Comparison of ENCODE assay signal across 9 cellular contexts in the genomic region with DNA sequence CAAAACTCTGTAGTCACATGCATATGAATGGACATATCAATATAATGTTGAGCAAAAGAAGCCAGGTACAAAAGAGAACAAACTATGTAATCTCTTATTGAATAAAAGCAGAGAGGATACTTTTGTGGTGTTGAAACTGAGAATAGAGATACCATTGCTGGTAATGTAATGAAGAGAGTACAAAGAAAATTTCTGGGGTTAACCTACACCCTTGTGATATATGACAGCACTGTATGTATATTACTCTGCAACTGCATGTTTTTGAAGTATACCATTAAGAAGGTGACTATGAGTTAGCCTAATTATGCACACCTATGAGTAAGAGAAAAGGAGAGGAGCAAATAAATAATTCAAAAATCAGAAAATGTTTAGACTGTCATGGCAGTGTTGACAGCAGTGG.
"Had no signal": no experiment of that assay in that cellular context is flagged by ENCODE, and none has a peak within 500 bp of the region (broad histone marks: within the 10 kb centered on the region; RNA-seq: fewer than 3 reads in every experiment).

No MANE protein-coding gene starts in this region.

- FAIRE-seq: HepG2, HTR-8/SVneo had no signal

- H3K4me1 Mint-ChIP-seq: IgD-negative memory B cell had no signal

- DNase-seq: IMR-90, Karpas-422, KG1 had no signal

- H3K27ac Mint-ChIP-seq: IgD-negative memory B cell had no signal

- H3K36me3 Mint-ChIP-seq: IgD-negative memory B cell had no signal

- H3K27me3 Mint-ChIP-seq: IgD-negative memory B cell had no signal

- H3K9ac ChIP-seq: KMS-11 had no signal

- ATAC-seq: HepG2, K562 had no signal

- H3K4me3 ChIP-seq: K562 had no signal

- H3K4me2 ChIP-seq: KMS-11 had no signal

- H3K27ac ChIP-seq: HL-60, KMS-11 had no signal

- H3K4me3 Mint-ChIP-seq: IgD-negative memory B cell had no signal
